Comparison of ENCODE assay signal across 9 cellular contexts in the genomic region with DNA sequence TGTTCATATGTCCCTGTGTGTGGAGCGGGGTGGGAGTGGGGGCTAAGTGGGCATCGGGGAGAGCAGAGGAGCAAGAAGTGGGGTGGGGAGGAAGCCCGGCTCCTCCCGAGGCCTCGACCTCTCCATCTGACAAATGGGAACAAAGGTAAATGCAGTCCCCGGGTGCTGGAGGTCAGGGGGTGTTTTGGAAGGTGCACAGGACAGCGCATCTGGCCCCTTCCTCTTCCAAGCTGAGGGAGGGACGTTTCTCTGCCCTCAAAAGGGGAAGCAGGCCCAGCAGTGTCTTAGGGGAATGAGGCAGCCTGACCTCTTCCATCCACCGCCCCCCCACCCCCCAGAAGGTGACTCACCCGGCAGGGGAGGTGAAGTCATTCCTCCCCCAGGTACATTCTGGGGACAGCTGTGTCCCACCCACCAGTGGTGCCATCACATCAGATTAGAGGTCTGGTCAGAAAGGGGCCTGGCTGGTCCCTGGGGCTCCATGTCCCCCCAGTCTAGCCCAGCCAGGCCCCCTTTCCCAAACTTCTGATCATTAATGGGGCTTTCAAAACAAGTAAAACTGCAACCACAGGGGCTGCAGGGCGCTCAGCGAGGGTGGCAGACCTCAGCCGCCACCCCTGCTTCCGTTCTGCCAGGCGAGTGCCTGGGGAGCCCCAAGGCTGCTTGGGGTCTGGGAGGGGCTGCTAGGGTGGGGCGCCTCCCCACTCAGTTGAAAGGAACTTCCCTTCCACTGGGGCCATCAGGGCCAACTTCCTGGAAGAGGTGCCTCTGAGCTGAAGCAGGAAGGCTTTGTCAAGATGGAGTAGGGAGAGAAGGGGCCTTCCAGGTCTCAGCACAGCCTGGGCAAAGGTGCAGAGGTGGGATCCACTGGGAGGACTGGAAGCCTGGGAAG. TPM values are rescaled to one million over a fixed set of nuclear protein-coding genes. Genes with fewer than 3 reads are reported as not detected.
DNase-seq lines count a peak whose midpoint lies in the region; ATAC-seq and TF ChIP-seq lines count a peak whose summit lies in the region.
"Had no signal": no experiment of that assay in that cellular context is flagged by ENCODE, and none has a peak within 500 bp of the region (broad histone marks: within the 10 kb centered on the region; RNA-seq: fewer than 3 reads in every experiment).

No MANE protein-coding gene starts in this region.

- peak; percentile 37 for ATAC-seq in GM18520 (IDR thresholded peaks at IDR 0.05; ENCODE audit: unreplicated experiment)

- in situ Hi-C loops in HAP-1 (cut with MboI; ENCODE audit: low sequenced_read_pairs) = no loop called here

- DNase-seq in KG1 (lab: John Stamatoyannopoulos, UW) (peak; percentile 79), prostate gland (ENCODE audit: low spot score) (no peak), epidermal melanocyte (ENCODE audit: insufficient read length, low spot score) (no peak), COR-L47 (lab: John Stamatoyannopoulos, UW) (no peak), HAP-1 (ENCODE audit: low spot score in 2 of 2) (no peak)
- DNase-seq in activated CD4-positive, alpha-beta T cell treated with anti-CD3 and anti-CD28 coated beads for 4 hours = peak; percentile 72 to 78

- peaks cover 31% of the 10 kb centered on the region for H3K36me3 ChIP-seq in ectodermal cell (ENCODE audit: control insufficient read depth, insufficient read depth, low read length)
- peaks cover 0 to 12% of the 10 kb centered on the region in 2 donors for H3K36me3 ChIP-seq in prostate gland
- peaks cover 4% of the 10 kb centered on the region for H3K36me3 ChIP-seq in HAP-1 (replicated peaks)

- intact Hi-C loops in prostate gland (cut with DNase I) = no loop called here

- H3K9me3 ChIP-seq in ectodermal cell (ENCODE audit: control insufficient read depth, low read length) (no peaks in the 10 kb centered on the region), prostate gland (no peaks in the 10 kb centered on the region), HAP-1 (no peaks in the 10 kb centered on the region)

- TF ChIP-seq POLR2A in prostate gland (IDR thresholded peaks at IDR 0.05) = no peak

- peak overlapping the region; percentile 55 for H3K27ac ChIP-seq in ectodermal cell (ENCODE audit: insufficient read depth, low read depth, low read length, poor library complexity, severe bottlenecking)
- peak overlapping the region; percentile 26 to 49 for H3K27ac ChIP-seq in prostate gland

- peaks cover 38% of the 10 kb centered on the region for H3K4me1 ChIP-seq in ectodermal cell (ENCODE audit: control insufficient read depth, insufficient read depth, low read length)
- H3K4me1 ChIP-seq in prostate gland (replicated peaks) = peaks cover 22% of the 10 kb centered on the region
- no peaks in the 10 kb centered on the region for H3K4me1 ChIP-seq in HAP-1

- WGBS in ectodermal cell, 2 experiments = 85 to 87% methylated on average over 16 of the region's 16 CpGs
- WGBS in prostate gland = 71% methylated on average over 16 of the region's 16 CpGs

- no peaks in the 10 kb centered on the region for H3K27me3 ChIP-seq in ectodermal cell (ENCODE audit: control insufficient read depth, insufficient read depth, low read length, poor library complexity, severe bottlenecking)
- no peaks in the 10 kb centered on the region for H3K27me3 ChIP-seq in prostate gland (replicated peaks; ENCODE audit: insufficient read depth)
- no peaks in the 10 kb centered on the region for H3K27me3 ChIP-seq in HAP-1 (ENCODE audit: low read depth)

- TF ChIP-seq CTCF in prostate gland (IDR thresholded peaks at IDR 0.05) = no peak

- no peak overlapping the region for H3K4me3 ChIP-seq in ectodermal cell (ENCODE audit: insufficient read depth, low read depth, low read length)
- H3K4me3 ChIP-seq in prostate gland = no peak overlapping the region
- no peak overlapping the region for H3K4me3 ChIP-seq in HAP-1

RNA-seq across cellular contexts. Expression of a gene that starts 10.7 kb away (rescaled TPM):
- 93.3 TPM for polyA plus RNA-seq in ectodermal cell (2013, experiment 1 of 4)
- 173 TPM for polyA plus RNA-seq in ectodermal cell (2013, experiment 2 of 4)
- polyA plus RNA-seq in ectodermal cell (2013, experiment 3 of 4) = 110 TPM
- 138 TPM for polyA plus RNA-seq in ectodermal cell (2013, experiment 4 of 4)
- total RNA-seq in prostate gland = 10 to 100 TPM; 45.6 to 51.7 TPM

RNA-seq across cellular contexts. Expression of a gene that starts 25.0 kb away (rescaled TPM):
- polyA plus RNA-seq in ectodermal cell (2013, experiment 1 of 4) = 50.2 TPM
- 46.1 TPM for polyA plus RNA-seq in ectodermal cell (2013, experiment 2 of 4)
- polyA plus RNA-seq in ectodermal cell (2013, experiment 3 of 4) = 44.3 TPM
- polyA plus RNA-seq in ectodermal cell (2013, experiment 4 of 4) = 47.9 TPM
- 100 to 1,000 TPM in 1 of 2 donors, 10 to 100 TPM in 1; 83.9 to 113 TPM for total RNA-seq in prostate gland

RNA-seq across cellular contexts. Expression of a gene that starts 28.5 kb away (rescaled TPM):
- polyA plus RNA-seq in ectodermal cell (2013, experiment 1 of 4) = 17.6 TPM
- 18.1 TPM for polyA plus RNA-seq in ectodermal cell (2013, experiment 2 of 4)
- polyA plus RNA-seq in ectodermal cell (2013, experiment 3 of 4) = 15.0 TPM
- polyA plus RNA-seq in ectodermal cell (2013, experiment 4 of 4) = 17.7 TPM
- 10 to 100 TPM; 20.2 to 41.9 TPM for total RNA-seq in prostate gland

RNA-seq across cellular contexts. Expression of a gene that starts 54.1 kb away (rescaled TPM):
- polyA plus RNA-seq in ectodermal cell (2013, experiment 1 of 4) = not detected
- polyA plus RNA-seq in ectodermal cell (2013, experiment 2 of 4) = not detected
- polyA plus RNA-seq in ectodermal cell (2013, experiment 3 of 4) = not detected
- not detected for polyA plus RNA-seq in ectodermal cell (2013, experiment 4 of 4)
- total RNA-seq in prostate gland = not detected
- total RNA-seq: lung microvascular endothelial cell had no signal

Comparison
In these comparisons a context has a peak if more than half of its experiments do, and no peak if none do; other contexts are left out.
1. DNase-seq: peak in KG1 (single experiment) and activated CD4-positive, alpha-beta T cell treated with anti-CD3 and anti-CD28 coated beads for 4 hours (2 of 2); none in prostate gland (single experiment), epidermal melanocyte (single experiment), COR-L47 (single experiment) and HAP-1 (0 of 2).